In the genomic region with DNA sequence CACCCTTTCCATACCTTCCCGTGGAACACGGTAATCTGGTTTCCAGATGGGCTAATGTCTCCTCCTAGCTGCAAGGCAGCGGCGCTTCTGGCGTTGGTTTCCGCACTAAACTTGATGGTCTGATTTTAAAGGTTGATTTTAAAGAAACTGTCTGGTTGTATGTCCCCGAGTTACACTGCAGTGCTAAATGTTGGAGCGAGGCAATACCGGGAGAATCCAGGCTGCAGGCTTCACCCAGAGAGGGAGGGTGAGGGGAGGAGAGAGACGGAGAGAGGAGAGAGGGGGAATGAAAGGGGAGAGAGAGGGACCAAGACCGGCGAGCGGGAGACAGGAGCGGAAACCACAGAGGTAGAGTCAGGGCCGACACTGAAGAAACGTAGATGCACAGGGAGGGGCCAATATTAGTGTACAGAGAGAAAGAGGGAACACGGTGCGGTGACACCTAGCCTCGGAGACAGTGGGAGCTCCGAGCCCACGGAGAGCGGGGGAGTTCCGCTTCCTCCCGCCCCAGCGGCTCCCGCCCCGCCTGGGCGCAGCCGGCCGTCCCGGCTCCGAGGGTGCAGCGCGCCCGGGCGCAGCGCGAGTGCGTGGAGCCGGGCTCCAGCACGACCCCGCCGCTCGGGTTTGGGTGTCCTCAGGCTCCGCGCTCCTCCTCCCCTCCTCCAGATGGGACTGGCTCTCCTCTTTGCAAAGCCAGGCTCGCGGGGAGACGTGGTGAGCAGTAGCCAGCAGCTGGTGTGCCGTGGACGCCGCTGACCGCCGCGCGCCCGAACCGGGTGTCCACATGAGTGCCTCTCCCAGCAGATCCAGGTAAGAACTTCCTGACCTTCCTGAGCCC, we compare ENCODE assay signal across 9 cellular contexts.
DNase-seq lines count a peak whose midpoint lies in the region; ATAC-seq and TF ChIP-seq lines count a peak whose summit lies in the region.
"Had no signal": no experiment of that assay in that cellular context is flagged by ENCODE, and none has a peak within 500 bp of the region (broad histone marks: within the 10 kb centered on the region; RNA-seq: fewer than 3 reads in every experiment).

No MANE protein-coding gene starts in this region.

- peaks cover 29% of the 10 kb centered on the region for H3K27me3 Mint-ChIP-seq in activated T-helper 17 cell treated with anti-CD3 and anti-CD28 coated beads, Interleukin-2, amount 50 U/mL, for 72 hours

- no peak for TF ChIP-seq CTCF in smooth muscle cell (IDR thresholded peaks at IDR 0.05; ENCODE audit: borderline replicate concordance, insufficient read depth, poor library complexity, severe bottlenecking)

- peak; percentile 66 for ATAC-seq in GM19328 (IDR thresholded peaks at IDR 0.05; ENCODE audit: unreplicated experiment)
- ATAC-seq in activated T-helper 17 cell treated with anti-CD3 and anti-CD28 coated beads, Interleukin-2, amount 50 U/mL, for 72 hours (replicated peaks), result peak; percentile 77
- ATAC-seq in left ventricle myocardium superior, result peak; percentile 74
- no peak for ATAC-seq in HG03565 (IDR thresholded peaks at IDR 0.05; ENCODE audit: unreplicated experiment)
- ATAC-seq: HCT116 had no signal

- H3K9ac ChIP-seq in smooth muscle cell (ENCODE audit: low read depth), result no peak overlapping the region

- 1% methylated on average over 49 of the region's 58 CpGs for WGBS in smooth muscle cell (ENCODE audit: low lambda C conversion rate)

- H3K27ac Mint-ChIP-seq in activated T-helper 17 cell treated with anti-CD3 and anti-CD28 coated beads, Interleukin-2, amount 50 U/mL, for 72 hours, result peak overlapping the region; percentile 91

- H3K4me3 Mint-ChIP-seq in activated T-helper 17 cell treated with anti-CD3 and anti-CD28 coated beads, Interleukin-2, amount 50 U/mL, for 72 hours, result peak overlapping the region; percentile 81

- H2AFZ ChIP-seq in smooth muscle cell (ENCODE audit: low read depth), result peak overlapping the region; percentile 98

- DNase-seq in AG20443 (ENCODE audit: low spot score), result peak; percentile 66
- peak; percentile 6 for DNase-seq in NCI-H128 (lab: John Stamatoyannopoulos, UW; ENCODE audit: unreplicated experiment)
- peak; percentile 52 for DNase-seq in left ventricle myocardium superior
- DNase-seq in smooth muscle cell (lab: John Stamatoyannopoulos, UW; ENCODE audit: unreplicated experiment), result no peak
- DNase-seq in stimulated activated naive CD4-positive, alpha-beta T cell (lab: John Stamatoyannopoulos, UW), result no peak

- H3K4me2 ChIP-seq in smooth muscle cell, result peak overlapping the region; percentile 91

- H3K27me3 ChIP-seq in smooth muscle cell (ENCODE audit: low read depth), result peaks cover 67% of the 10 kb centered on the region

- H3K36me3 Mint-ChIP-seq in activated T-helper 17 cell treated with anti-CD3 and anti-CD28 coated beads, Interleukin-2, amount 50 U/mL, for 72 hours (ENCODE audit: low read depth), result peaks cover 4% of the 10 kb centered on the region

- peaks cover 4% of the 10 kb centered on the region for H3K4me1 ChIP-seq in smooth muscle cell (ENCODE audit: low read depth)

- no peaks in the 10 kb centered on the region for H3K36me3 ChIP-seq in smooth muscle cell (ENCODE audit: low read depth)

- peak overlapping the region; percentile 51 for H3K4me3 ChIP-seq in smooth muscle cell

- H4K20me1 ChIP-seq in smooth muscle cell (ENCODE audit: low read depth), result no peaks in the 10 kb centered on the region

- intact Hi-C loops in left ventricle myocardium superior (cut with micrococcal nuclease), result no loop called here

- no peaks in the 10 kb centered on the region for H3K79me2 ChIP-seq in smooth muscle cell (ENCODE audit: low read depth)

- peaks cover 28% of the 10 kb centered on the region for H3K4me1 Mint-ChIP-seq in activated T-helper 17 cell treated with anti-CD3 and anti-CD28 coated beads, Interleukin-2, amount 50 U/mL, for 72 hours

- no peak overlapping the region for H3K27ac ChIP-seq in smooth muscle cell (ENCODE audit: low read depth)

- H3K9me3 Mint-ChIP-seq in activated T-helper 17 cell treated with anti-CD3 and anti-CD28 coated beads, Interleukin-2, amount 50 U/mL, for 72 hours, result no peaks in the 10 kb centered on the region

- no peaks in the 10 kb centered on the region for H3K9me3 ChIP-seq in smooth muscle cell (replicated peaks; ENCODE audit: low read depth)

- H3F3A ChIP-seq in smooth muscle cell (ENCODE audit: low read depth), result no peaks in the 10 kb centered on the region

Comparison
In these comparisons a context has a peak if more than half of its experiments do, and no peak if none do; other contexts are left out.
1. DNase-seq: peak in AG20443 (single experiment), NCI-H128 (single experiment) and left ventricle myocardium superior (single experiment); none in smooth muscle cell (single experiment) and stimulated activated naive CD4-positive, alpha-beta T cell (0 of 6).